8 cellular contexts compared by ENCODE assay signal in the genomic region with DNA sequence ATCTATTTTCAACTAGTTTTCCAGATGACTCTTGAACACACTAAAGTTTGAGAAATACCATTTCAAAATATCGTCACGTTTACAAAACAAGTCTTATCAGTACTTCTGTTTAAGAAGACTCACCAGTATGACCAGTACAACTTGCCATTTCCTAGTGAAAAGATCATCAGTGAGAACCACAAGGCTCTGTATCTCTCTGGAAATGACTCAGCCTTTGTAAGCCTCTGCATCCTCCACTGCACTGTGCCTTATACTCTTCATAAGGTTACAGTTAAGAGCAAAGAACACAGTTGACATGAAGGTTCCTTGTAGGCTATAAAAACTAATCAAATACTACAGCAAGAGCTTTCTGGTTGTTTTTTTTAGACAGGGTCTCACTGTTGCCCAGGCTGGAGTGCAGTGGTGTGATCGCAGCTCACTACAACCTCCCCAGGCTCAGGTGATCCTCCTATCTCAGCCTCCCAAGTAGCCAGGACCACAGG. TPM values are rescaled to one million over a fixed set of nuclear protein-coding genes. Genes with fewer than 3 reads are reported as not detected.
DNase-seq lines count a peak whose midpoint lies in the region; ATAC-seq and TF ChIP-seq lines count a peak whose summit lies in the region.

No MANE protein-coding gene starts in this region.

- peaks cover 48% of the 10 kb centered on the region for H3K36me3 ChIP-seq in brain microvascular endothelial cell (replicated peaks)

- in situ Hi-C loops in brain microvascular endothelial cell (cut with HindIII; ENCODE audit: low pct_ligation_motif_present, low sequenced_read_pairs) = no loop called here

- no peak overlapping the region for H3K4me3 ChIP-seq in brain microvascular endothelial cell (ENCODE audit: low read depth, low read length)

- DNase-seq in EH (ENCODE audit: low read depth) (peak; percentile 86), brain microvascular endothelial cell (peak; percentile 92), ureter (ENCODE audit: low spot score) (no peak), NCI-H748 treated with DMSO at 0.1 percent for 48 hours (lab: John Stamatoyannopoulos, UW) (no peak), NCI-H774 (lab: John Stamatoyannopoulos, UW) (no peak), hippocampal formation (lab: John Stamatoyannopoulos, UW) (no peak)

- TF ChIP-seq CTCF in brain microvascular endothelial cell (IDR thresholded peaks at IDR 0.05; ENCODE audit: low read depth, low read length, missing control alignments) = no peak

- no peaks in the 10 kb centered on the region for H3K27me3 ChIP-seq in brain microvascular endothelial cell (replicated peaks)

- ATAC-seq in GM19463 (IDR thresholded peaks at IDR 0.05; ENCODE audit: unreplicated experiment) (peak; percentile 98), HG03442 (IDR thresholded peaks at IDR 0.05; ENCODE audit: unreplicated experiment) (peak; percentile 95)

- H3K27ac ChIP-seq in brain microvascular endothelial cell = peak overlapping the region; percentile 70

RNA-seq across cellular contexts. Expression of a gene that starts 5.7 kb away (rescaled TPM):
- total RNA-seq in ureter = 108 TPM

RNA-seq across cellular contexts. Expression of a gene that starts 15.4 kb away (rescaled TPM):
- total RNA-seq in ureter = 62.1 TPM

RNA-seq across cellular contexts. Expression of a gene that starts 21.5 kb away (rescaled TPM):
- total RNA-seq in ureter = 0.21 TPM

Comparison
In these comparisons a context has a peak if more than half of its experiments do, and no peak if none do; other contexts are left out.
1. DNase-seq: peak in EH (single experiment) and brain microvascular endothelial cell (single experiment); none in ureter (single experiment), NCI-H748 treated with DMSO at 0.1 percent for 48 hours (single experiment), NCI-H774 (single experiment) and hippocampal formation (0 of 2).